ENCODE assay signal across 25 cellular contexts in the genomic region with DNA sequence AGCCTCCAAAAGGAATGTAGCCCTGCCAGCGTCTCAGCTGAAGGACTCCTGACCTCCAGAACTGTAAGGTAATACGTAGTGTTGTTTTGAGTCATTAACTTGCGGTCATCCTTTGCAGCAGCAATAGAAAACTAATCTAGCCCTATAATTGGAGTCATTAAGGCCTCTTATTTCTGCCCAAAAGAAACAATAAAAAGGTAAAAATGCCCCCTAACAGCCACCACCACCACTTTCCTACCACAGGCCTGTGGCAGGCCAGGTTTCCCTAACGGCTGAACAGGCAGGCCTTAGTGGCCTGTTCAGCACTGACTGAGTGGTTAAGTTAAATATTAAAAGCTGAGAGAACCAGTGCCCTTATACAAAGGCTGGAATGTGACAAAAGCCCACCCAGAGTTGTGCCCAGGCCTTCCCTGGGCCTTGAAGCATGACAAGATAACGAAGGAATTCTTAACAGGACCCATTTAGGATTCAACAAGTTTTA.
"Had no signal": no experiment of that assay in that cellular context is flagged by ENCODE, and none has a peak within 500 bp of the region (broad histone marks: within the 10 kb centered on the region; RNA-seq: fewer than 3 reads in every experiment).

No MANE protein-coding gene starts in this region.

- H3K27ac Mint-ChIP-seq: activated CD4-positive, alpha-beta memory T cell treated with anti-CD3 and anti-CD28 coated beads, Interleukin-2, amount 10 ng/mL, durations not matched to agents 7 days and 5 days; activated CD4-positive, alpha-beta T cell treated with anti-CD3 and anti-CD28 coated beads, Interleukin-2, amount 10 ng/mL, durations not matched to agents 7 days and 5 days; activated naive CD4-positive, alpha-beta T cell treated with anti-CD3 and anti-CD28 coated beads, Interleukin-2, amount 10 ng/mL, durations not matched to agents 7 days and 5 days; activated naive CD8-positive, alpha-beta T cell treated with anti-CD3 and anti-CD28 coated beads for 36 hours; activated T-cell treated with anti-CD3 and anti-CD28 coated beads, Interleukin-2, amount 50 U/mL, for 72 hours; activated T-helper 2 cell treated with anti-CD3 and anti-CD28 coated beads, Interferon-gamma antibody, Interleukin-2, Interleukin-4, amounts not matched to agents 10 μg/mL and 5 μg/mL and 100 μg/mL, durations not matched to agents 14 hours and 24 hours and 36 hours had no signal

- DNase-seq: activated CD4-positive, alpha-beta memory T cell treated with anti-CD3 and anti-CD28 coated beads, Interleukin-2, amount 10 ng/mL, durations not matched to agents 7 days and 5 days; activated CD4-positive, alpha-beta T cell treated with anti-CD3 and anti-CD28 coated beads, Interleukin-2, amount 10 ng/mL, durations not matched to agents 7 days and 5 days; activated CD4-positive, CD25-positive, alpha-beta regulatory T cell; activated gamma-delta T cell treated with Interleukin-2 at 50 U/mL for 16 hours; activated naive CD4-positive, alpha-beta T cell treated with anti-CD3 and anti-CD28 coated beads, Interleukin-2, amount 10 ng/mL, durations not matched to agents 7 days and 5 days; activated naive CD8-positive, alpha-beta T cell treated with anti-CD3 and anti-CD28 coated beads for 36 hours; activated T-cell treated with anti-CD3 and anti-CD28 coated beads for 4 hours; activated T-cell treated with anti-CD3 and anti-CD28 coated beads, Interleukin-2, amount 50 U/mL, for 72 hours; brain microvascular endothelial cell; Karpas-422; NCI-H1048; NCI-H2029; NCI-H2107; NCI-H2171 treated with DMSO at 0.1 percent for 48 hours; NCI-H345; NCI-H510A; NCI-H526 treated with DMSO at 0.1 percent for 48 hours; NCI-H82; RPMI8226; T-helper 1 cell had no signal

- ATAC-seq: activated T-cell treated with anti-CD3 and anti-CD28 coated beads, Interleukin-2, amount 50 U/mL, for 72 hours; Right ventricle myocardium inferior had no signal

- H3K4me3 Mint-ChIP-seq: activated CD4-positive, alpha-beta memory T cell treated with anti-CD3 and anti-CD28 coated beads, Interleukin-2, amount 10 ng/mL, durations not matched to agents 7 days and 5 days; activated CD4-positive, alpha-beta T cell treated with anti-CD3 and anti-CD28 coated beads, Interleukin-2, amount 10 ng/mL, durations not matched to agents 7 days and 5 days; activated naive CD4-positive, alpha-beta T cell treated with anti-CD3 and anti-CD28 coated beads, Interleukin-2, amount 10 ng/mL, durations not matched to agents 7 days and 5 days; activated naive CD8-positive, alpha-beta T cell treated with anti-CD3 and anti-CD28 coated beads for 36 hours; activated T-cell treated with anti-CD3 and anti-CD28 coated beads, Interleukin-2, amount 50 U/mL, for 72 hours had no signal

- H3K36me3 Mint-ChIP-seq: activated naive CD4-positive, alpha-beta T cell treated with anti-CD3 and anti-CD28 coated beads, Interleukin-2, amount 10 ng/mL, durations not matched to agents 7 days and 5 days; activated naive CD8-positive, alpha-beta T cell treated with anti-CD3 and anti-CD28 coated beads for 36 hours had no signal

- H3K27me3 ChIP-seq: brain microvascular endothelial cell, cardiac muscle cell had no signal

- H3K4me3 ChIP-seq: cardiac muscle cell, SK-N-MC had no signal

- H3K27ac ChIP-seq: brain microvascular endothelial cell, cardiac muscle cell, SK-N-MC, VCaP had no signal

- H3K27me3 Mint-ChIP-seq: activated CD4-positive, alpha-beta memory T cell treated with anti-CD3 and anti-CD28 coated beads, Interleukin-2, amount 10 ng/mL, durations not matched to agents 7 days and 5 days; activated CD4-positive, alpha-beta T cell treated with anti-CD3 and anti-CD28 coated beads, Interleukin-2, amount 10 ng/mL, durations not matched to agents 7 days and 5 days; activated naive CD4-positive, alpha-beta T cell treated with anti-CD3 and anti-CD28 coated beads, Interleukin-2, amount 10 ng/mL, durations not matched to agents 7 days and 5 days had no signal

- H3K36me3 ChIP-seq: brain microvascular endothelial cell, cardiac muscle cell had no signal

- H3K4me1 Mint-ChIP-seq: activated CD4-positive, alpha-beta memory T cell treated with anti-CD3 and anti-CD28 coated beads, Interleukin-2, amount 10 ng/mL, durations not matched to agents 7 days and 5 days; activated CD4-positive, alpha-beta T cell treated with anti-CD3 and anti-CD28 coated beads, Interleukin-2, amount 10 ng/mL, durations not matched to agents 7 days and 5 days; activated naive CD4-positive, alpha-beta T cell treated with anti-CD3 and anti-CD28 coated beads, Interleukin-2, amount 10 ng/mL, durations not matched to agents 7 days and 5 days; activated naive CD8-positive, alpha-beta T cell treated with anti-CD3 and anti-CD28 coated beads for 36 hours had no signal
